8 cellular contexts compared by ENCODE assay signal in genomic region chr10:13891542-13892431, GRCh38.
A peak's percentile ranks its signal among the peaks of the same experiment; 100 is the strongest.
DNase-seq lines count a peak whose midpoint lies in the region; ATAC-seq and TF ChIP-seq lines count a peak whose summit lies in the region.

No MANE protein-coding gene starts in this region.

- TF ChIP-seq CTCF in GM23338 (conservative IDR thresholded peaks at IDR 0.05; ENCODE audit: low read depth in 2 of 2) = no peak

- POLR2A ChIA-PET in activated naive CD8-positive, alpha-beta T cell treated with anti-CD3 and anti-CD28 coated beads, Interleukin-2, amount 10 ng/mL, durations not matched to agents 7 days and 5 days (lab: Charles Lee) = no interaction called here

- DNase-seq in ACHN (peak; percentile 35), GM23338 (ENCODE audit: low spot score) (peak; percentile 63), middle frontal gyrus (ENCODE audit: extremely low spot score, low spot score) (no peak)
- DNase-seq in activated naive CD8-positive, alpha-beta T cell treated with anti-CD3 and anti-CD28 coated beads, Interleukin-2, amount 10 ng/mL, durations not matched to agents 7 days and 5 days = peak; percentile 33

- H4K20me1 ChIP-seq in GM23338 (replicated peaks; ENCODE audit: insufficient read depth) = no peaks in the 10 kb centered on the region

- H3K4me3 Mint-ChIP-seq in GM23338 = peak overlapping the region; percentile 89
- H3K4me3 Mint-ChIP-seq in activated naive CD8-positive, alpha-beta T cell treated with anti-CD3 and anti-CD28 coated beads, Interleukin-2, amount 10 ng/mL, durations not matched to agents 7 days and 5 days = peak overlapping the region; percentile 62

- H3K36me3 Mint-ChIP-seq in GM23338 (ENCODE audit: low read depth) = no peaks in the 10 kb centered on the region
- H3K36me3 Mint-ChIP-seq in activated naive CD8-positive, alpha-beta T cell treated with anti-CD3 and anti-CD28 coated beads, Interleukin-2, amount 10 ng/mL, durations not matched to agents 7 days and 5 days = peaks cover 2% of the 10 kb centered on the region

- H3K27ac ChIP-seq in GM23338 (ENCODE audit: low read depth) (no peak overlapping the region), skeletal muscle tissue (ENCODE audit: low read depth, low read length) (peak overlapping the region; percentile 71)

- H3K4me3 ChIP-seq in GM23338 (peak overlapping the region; percentile 95), iPS-11a (ENCODE audit: low read depth, low read length) (peak overlapping the region; percentile 75), skeletal muscle tissue (ENCODE audit: low read length in 3 of 3) (peak overlapping the region; percentile 68 to 76 (median 74))

- H3K79me2 ChIP-seq in GM23338 (replicated peaks; ENCODE audit: insufficient read depth) = peaks cover 36% of the 10 kb centered on the region

- H3F3A ChIP-seq in GM23338 (replicated peaks; ENCODE audit: low read depth) = no peaks in the 10 kb centered on the region

- peaks cover 38% of the 10 kb centered on the region for H3K4me1 Mint-ChIP-seq in GM23338
- H3K4me1 Mint-ChIP-seq in activated naive CD8-positive, alpha-beta T cell treated with anti-CD3 and anti-CD28 coated beads, Interleukin-2, amount 10 ng/mL, durations not matched to agents 7 days and 5 days = peaks cover 11% of the 10 kb centered on the region

- H3K4me2 ChIP-seq in GM23338 = peak overlapping the region; percentile 99

- no peaks in the 10 kb centered on the region for H3K9me3 ChIP-seq in skeletal muscle tissue (ENCODE audit: control insufficient read depth in 3 of 3, low read length in 3 of 3)

- H3K4me1 ChIP-seq in GM23338 (ENCODE audit: insufficient read depth) (peaks cover 27% of the 10 kb centered on the region), skeletal muscle tissue (ENCODE audit: control insufficient read depth in 3 of 3, insufficient read depth in 3 of 3, low read length in 3 of 3) (peaks cover 7 to 12% (median 11%) of the 10 kb centered on the region in 3 donors)

- H3K27me3 Mint-ChIP-seq in GM23338 (ENCODE audit: insufficient read depth, low read depth, poor library complexity) = peaks cover 36% of the 10 kb centered on the region
- H3K27me3 Mint-ChIP-seq in activated naive CD8-positive, alpha-beta T cell treated with anti-CD3 and anti-CD28 coated beads, Interleukin-2, amount 10 ng/mL, durations not matched to agents 7 days and 5 days = peaks cover 71% of the 10 kb centered on the region

- H3K9ac ChIP-seq in skeletal muscle tissue (ENCODE audit: low read depth in 1 of 3, low read length in 3 of 3) = peak overlapping the region; percentile 59 to 76 (median 71)

- in situ Hi-C loops in ACHN (cut with HindIII; ENCODE audit: low pct_ligation_motif_present, low pct_unique_long_range_greater_than_20kb, low sequenced_read_pairs) = no loop called here

- H3K27ac Mint-ChIP-seq in GM23338 = no peak overlapping the region; the same call in 1 of the 2 replicates
- H3K27ac Mint-ChIP-seq in activated naive CD8-positive, alpha-beta T cell treated with anti-CD3 and anti-CD28 coated beads, Interleukin-2, amount 10 ng/mL, durations not matched to agents 7 days and 5 days = no peak overlapping the region

- H2AFZ ChIP-seq in GM23338 = peak overlapping the region; percentile 97

- no peaks in the 10 kb centered on the region for H3K9me3 Mint-ChIP-seq in GM23338
- peaks cover 3% of the 10 kb centered on the region for H3K9me3 Mint-ChIP-seq in activated naive CD8-positive, alpha-beta T cell treated with anti-CD3 and anti-CD28 coated beads, Interleukin-2, amount 10 ng/mL, durations not matched to agents 7 days and 5 days

- H3K27me3 ChIP-seq in GM23338 (ENCODE audit: insufficient read depth) = peaks cover 36% of the 10 kb centered on the region
- peaks cover 7 to 10% (median 9%) of the 10 kb centered on the region in 3 donors for H3K27me3 ChIP-seq in skeletal muscle tissue (ENCODE audit: control insufficient read depth in 3 of 3, insufficient read depth in 3 of 3, low read length in 3 of 3)

- no peaks in the 10 kb centered on the region for H3K36me3 ChIP-seq in GM23338 (ENCODE audit: insufficient read depth)
- H3K36me3 ChIP-seq in skeletal muscle tissue (ENCODE audit: control insufficient read depth in 3 of 3, insufficient read depth in 3 of 3, low read length in 3 of 3) = no peaks in the 10 kb centered on the region

- peak; percentile 76 for ATAC-seq in GM23338
- ATAC-seq in activated naive CD8-positive, alpha-beta T cell treated with anti-CD3 and anti-CD28 coated beads, Interleukin-2, amount 10 ng/mL, durations not matched to agents 7 days and 5 days (ENCODE audit: low read depth) = no peak
- ATAC-seq in HG02642 (IDR thresholded peaks at IDR 0.05; ENCODE audit: poor library complexity, unreplicated experiment) = no peak
- ATAC-seq in HG03439 (IDR thresholded peaks at IDR 0.05; ENCODE audit: unreplicated experiment) = no peak

- no peaks in the 10 kb centered on the region for H3K9me2 ChIP-seq in GM23338 (ENCODE audit: insufficient read depth)

TF ChIP-seq in GM23338, 12 proteins besides CTCF, POLR2A, EP300 and RAD21:
- no peak for TF ChIP-seq ZNF331 (CRISPR knock-in tag; IDR thresholded peaks at IDR 0.05; ENCODE audit: low read depth)
- TF ChIP-seq EZH2 (IDR thresholded peaks at IDR 0.05; ENCODE audit: low read depth, unreplicated experiment) = peak; percentile 29
